8 cellular contexts compared by ENCODE assay signal in the genomic region with DNA sequence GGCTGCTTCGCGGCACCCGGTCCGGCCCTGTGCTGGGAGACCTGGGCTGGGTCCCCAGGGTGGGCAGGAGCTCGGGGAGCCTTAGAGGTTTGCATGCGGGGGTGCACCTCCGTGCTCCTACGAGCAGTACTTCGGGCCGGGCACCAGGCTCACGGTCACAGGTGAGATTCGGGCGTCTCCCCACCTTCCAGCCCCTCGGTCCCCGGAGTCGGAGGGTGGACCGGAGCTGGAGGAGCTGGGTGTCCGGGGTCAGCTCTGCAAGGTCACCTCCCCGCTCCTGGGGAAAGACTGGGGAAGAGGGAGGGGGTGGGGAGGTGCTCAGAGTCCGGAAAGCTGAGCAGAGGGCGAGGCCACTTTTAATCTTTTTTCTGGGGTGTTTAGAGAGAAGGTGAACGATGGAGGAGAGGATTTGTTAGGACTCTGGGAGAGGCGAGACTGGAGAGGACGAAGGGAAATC. TPM values are rescaled to one million over a fixed set of nuclear protein-coding genes. Genes with fewer than 3 reads are reported as not detected.
A peak's percentile ranks its signal among the peaks of the same experiment; 100 is the strongest.
DNase-seq lines count a peak whose midpoint lies in the region; ATAC-seq lines count a peak whose summit lies in the region.

No MANE protein-coding gene starts in this region.

- H3K9ac ChIP-seq in subcutaneous abdominal adipose tissue (ENCODE audit: low read length in 5 of 5) = peak overlapping the region in 1 of 5 donors; percentile 33

- DNase-seq in activated T-helper 1 cell treated with anti-CD3 and anti-CD28 coated beads, Interleukin-12 subunit alpha, Interleukin-12 subunit beta, Interleukin-2, Interleukin-4 antibody, amounts not matched to agents 30 ng/mL and 10 ng/mL and 1 ng/mL, durations not matched to agents 14 hours and 24 hours and 36 hours (ENCODE audit: low spot score) = no peak
- DNase-seq in iPS-NIHi11 (ENCODE audit: low spot score) (peak; percentile 23), OCI-M2 (lab: John Stamatoyannopoulos, UW; ENCODE audit: unreplicated experiment) (no peak), DMS53 treated with DMSO at 0.1 percent for 48 hours (lab: John Stamatoyannopoulos, UW; ENCODE audit: unreplicated experiment) (no peak), SHP77 treated with DMSO at 0.1 percent for 48 hours (lab: John Stamatoyannopoulos, UW) (no peak)

- H3K27ac Mint-ChIP-seq in activated T-helper 1 cell treated with anti-CD3 and anti-CD28 coated beads, Interleukin-12 subunit alpha, Interleukin-12 subunit beta, Interleukin-2, Interleukin-4 antibody, amounts not matched to agents 30 ng/mL and 10 ng/mL and 1 ng/mL, durations not matched to agents 14 hours and 24 hours and 36 hours = peak overlapping the region; percentile 99

- no peaks in the 10 kb centered on the region for H3K27me3 Mint-ChIP-seq in activated T-helper 1 cell treated with anti-CD3 and anti-CD28 coated beads, Interleukin-12 subunit alpha, Interleukin-12 subunit beta, Interleukin-2, Interleukin-4 antibody, amounts not matched to agents 30 ng/mL and 10 ng/mL and 1 ng/mL, durations not matched to agents 14 hours and 24 hours and 36 hours (ENCODE audit: insufficient read depth)

- H3K9me3 Mint-ChIP-seq in activated T-helper 1 cell treated with anti-CD3 and anti-CD28 coated beads, Interleukin-12 subunit alpha, Interleukin-12 subunit beta, Interleukin-2, Interleukin-4 antibody, amounts not matched to agents 30 ng/mL and 10 ng/mL and 1 ng/mL, durations not matched to agents 14 hours and 24 hours and 36 hours = no peaks in the 10 kb centered on the region

- H3K4me1 ChIP-seq in subcutaneous abdominal adipose tissue (ENCODE audit: control insufficient read depth in 5 of 5, insufficient read depth in 5 of 5, low read length in 5 of 5) = peaks cover 0 to 21% (median 19%) of the 10 kb centered on the region in 5 donors

- ATAC-seq in GM18502 (IDR thresholded peaks at IDR 0.05; ENCODE audit: poor library complexity, unreplicated experiment) = peak; percentile 43
- ATAC-seq in HG02759 (IDR thresholded peaks at IDR 0.05; ENCODE audit: unreplicated experiment) = peak; percentile 42

- no peak overlapping the region for H3K27ac ChIP-seq in subcutaneous abdominal adipose tissue (ENCODE audit: low read depth, low read length)

- no peaks in the 10 kb centered on the region for H3K9me3 ChIP-seq in subcutaneous abdominal adipose tissue (ENCODE audit: control insufficient read depth in 5 of 5, low read length in 5 of 5)

- H3K4me1 Mint-ChIP-seq in activated T-helper 1 cell treated with anti-CD3 and anti-CD28 coated beads, Interleukin-12 subunit alpha, Interleukin-12 subunit beta, Interleukin-2, Interleukin-4 antibody, amounts not matched to agents 30 ng/mL and 10 ng/mL and 1 ng/mL, durations not matched to agents 14 hours and 24 hours and 36 hours (ENCODE audit: low read depth) = peaks cover 80% of the 10 kb centered on the region

- peak overlapping the region; percentile 97 for H3K4me3 Mint-ChIP-seq in activated T-helper 1 cell treated with anti-CD3 and anti-CD28 coated beads, Interleukin-12 subunit alpha, Interleukin-12 subunit beta, Interleukin-2, Interleukin-4 antibody, amounts not matched to agents 30 ng/mL and 10 ng/mL and 1 ng/mL, durations not matched to agents 14 hours and 24 hours and 36 hours

- H3K36me3 Mint-ChIP-seq in activated T-helper 1 cell treated with anti-CD3 and anti-CD28 coated beads, Interleukin-12 subunit alpha, Interleukin-12 subunit beta, Interleukin-2, Interleukin-4 antibody, amounts not matched to agents 30 ng/mL and 10 ng/mL and 1 ng/mL, durations not matched to agents 14 hours and 24 hours and 36 hours (ENCODE audit: low read depth) = peaks cover 82% of the 10 kb centered on the region

- H3K4me3 ChIP-seq in subcutaneous abdominal adipose tissue (ENCODE audit: low read depth in 1 of 5, low read length in 5 of 5) = peak overlapping the region; percentile 17 to 54 (median 51)

- no peaks in the 10 kb centered on the region for H3K36me3 ChIP-seq in subcutaneous abdominal adipose tissue (ENCODE audit: control insufficient read depth in 5 of 5, insufficient read depth in 5 of 5, low read length in 5 of 5)

- intact Hi-C loops in activated T-helper 1 cell treated with anti-CD3 and anti-CD28 coated beads, Interleukin-12 subunit alpha, Interleukin-12 subunit beta, Interleukin-2, Interleukin-4 antibody, amounts not matched to agents 30 ng/mL and 10 ng/mL and 1 ng/mL, durations not matched to agents 14 hours and 24 hours and 36 hours (cut with micrococcal nuclease) = loop anchor here (1.0 kb wide), 1 partner anchor 12 kb away; no protein-coding TSS in a partner anchor

- peaks cover 35 to 59% (median 52%) of the 10 kb centered on the region in 5 donors for H3K27me3 ChIP-seq in subcutaneous abdominal adipose tissue (ENCODE audit: control insufficient read depth in 5 of 5, insufficient read depth in 4 of 5, low read length in 5 of 5)

RNA-seq across cellular contexts. Expression of a gene that starts 26.6 kb away (rescaled TPM):
- total RNA-seq in activated T-helper 1 cell treated with anti-CD3 and anti-CD28 coated beads, Interleukin-12 subunit alpha, Interleukin-12 subunit beta, Interleukin-2, Interleukin-4 antibody, amounts not matched to agents 30 ng/mL and 10 ng/mL and 1 ng/mL, durations not matched to agents 14 hours and 24 hours and 36 hours = not detected in 2 replicates

RNA-seq across cellular contexts. Expression of a gene that starts 48.1 kb away (rescaled TPM):
- total RNA-seq in activated T-helper 1 cell treated with anti-CD3 and anti-CD28 coated beads, Interleukin-12 subunit alpha, Interleukin-12 subunit beta, Interleukin-2, Interleukin-4 antibody, amounts not matched to agents 30 ng/mL and 10 ng/mL and 1 ng/mL, durations not matched to agents 14 hours and 24 hours and 36 hours = not detected in 2 replicates

RNA-seq across cellular contexts. Expression of a gene that starts 57.5 kb away (rescaled TPM):
- total RNA-seq in activated T-helper 1 cell treated with anti-CD3 and anti-CD28 coated beads, Interleukin-12 subunit alpha, Interleukin-12 subunit beta, Interleukin-2, Interleukin-4 antibody, amounts not matched to agents 30 ng/mL and 10 ng/mL and 1 ng/mL, durations not matched to agents 14 hours and 24 hours and 36 hours = 5.6 and 6.0 TPM in 2 replicates
